9 cellular contexts compared by ENCODE assay signal in the genomic region with DNA sequence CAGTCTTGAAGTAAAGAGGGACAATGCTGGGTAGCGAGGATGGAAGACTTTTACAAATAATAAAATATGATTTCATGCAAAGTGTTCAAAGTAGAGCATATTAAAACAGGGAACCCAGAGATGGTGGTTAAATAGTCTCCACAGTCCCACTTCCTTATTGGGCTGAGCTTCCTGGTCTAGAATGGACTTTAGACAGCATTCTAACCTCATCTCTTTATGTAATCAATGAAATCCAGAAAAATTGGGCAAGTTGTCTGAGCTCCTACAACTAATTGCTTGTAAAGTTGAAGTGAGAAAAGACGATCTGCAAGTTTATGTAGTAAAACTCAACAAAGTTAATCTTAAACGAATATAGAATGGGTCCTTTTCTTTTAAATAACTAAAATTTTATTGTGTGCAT.
"Had no signal": no experiment of that assay in that cellular context is flagged by ENCODE, and none has a peak within 500 bp of the region (broad histone marks: within the 10 kb centered on the region; RNA-seq: fewer than 3 reads in every experiment).

No MANE protein-coding gene starts in this region.

- H3K4me1 ChIP-seq: ascending aorta, esophagus squamous epithelium, uterus had no signal

- DNase-seq: activated CD4-positive, alpha-beta T cell treated with anti-CD3 and anti-CD28 coated beads for 48 hours; activated CD8-positive, alpha-beta memory T cell treated with anti-CD3 and anti-CD28 coated beads, Interleukin-2, amount 50 U/mL, for 48 hours; activated CD8-positive, alpha-beta T cell treated with anti-CD3 and anti-CD28 coated beads, Interleukin-2, amount 10 ng/mL, durations not matched to agents 7 days and 5 days; activated naive CD8-positive, alpha-beta T cell treated with anti-CD3 and anti-CD28 coated beads, Interleukin-2, amount 10 ng/mL, durations not matched to agents 7 days and 5 days; esophagus squamous epithelium; foreskin fibroblast; uterus had no signal

- H3K4me3 ChIP-seq: ascending aorta, esophagus squamous epithelium, uterus had no signal

- H3K36me3 ChIP-seq: ascending aorta, esophagus squamous epithelium, uterus had no signal

- H3K27me3 ChIP-seq: ascending aorta, esophagus squamous epithelium, uterus had no signal

- ATAC-seq: activated CD8-positive, alpha-beta T cell treated with anti-CD3 and anti-CD28 coated beads, Interleukin-2, amount 10 ng/mL, durations not matched to agents 7 days and 5 days; WTC11 had no signal

- H3K27ac ChIP-seq: ascending aorta, esophagus squamous epithelium, uterus had no signal

- H3K9me3 ChIP-seq: ascending aorta, esophagus squamous epithelium, uterus had no signal
